In the genomic region with DNA sequence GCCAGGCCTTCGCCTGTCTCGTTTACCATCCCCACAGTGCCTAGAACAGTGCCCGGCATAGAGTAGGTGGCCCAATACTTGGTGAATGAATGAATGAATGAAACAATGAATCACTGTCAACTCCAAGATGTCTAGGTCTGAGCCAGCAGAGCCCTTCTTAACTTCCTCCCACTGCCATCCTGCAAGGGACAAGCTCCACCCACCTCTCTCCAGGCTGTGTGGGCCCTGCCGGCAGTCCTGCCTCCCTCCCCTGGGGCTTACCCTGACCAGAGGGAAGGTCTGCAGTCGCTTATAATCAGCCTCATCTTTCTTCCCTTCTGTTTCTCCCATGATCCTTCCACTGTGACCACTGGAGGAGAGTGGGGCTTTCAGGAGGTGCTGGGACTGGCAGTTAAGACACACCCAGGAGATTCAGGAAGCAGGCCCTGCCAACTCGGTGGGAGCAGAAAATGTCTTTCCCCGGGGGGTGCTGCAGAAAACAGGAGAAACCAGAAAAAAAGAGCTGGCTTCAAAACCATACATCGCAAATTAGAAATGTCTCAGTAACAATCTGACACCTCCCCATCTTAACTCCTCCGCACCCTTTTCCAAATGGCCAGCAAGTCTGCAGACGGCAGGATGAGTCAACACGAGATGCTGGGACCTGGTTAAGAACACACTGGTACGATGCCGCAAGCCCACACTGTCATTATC, we compare ENCODE assay signal across 1 cellular context.
A peak's percentile ranks its signal among the peaks of the same experiment; 100 is the strongest.
TF ChIP-seq lines count a peak whose summit lies in the region.

No MANE protein-coding gene starts in this region.

TF ChIP-seq in K562, 482 proteins besides CTCF, POLR2A, EP300 and RAD21 (continued from another document):
- TF ChIP-seq, protein P1, sequence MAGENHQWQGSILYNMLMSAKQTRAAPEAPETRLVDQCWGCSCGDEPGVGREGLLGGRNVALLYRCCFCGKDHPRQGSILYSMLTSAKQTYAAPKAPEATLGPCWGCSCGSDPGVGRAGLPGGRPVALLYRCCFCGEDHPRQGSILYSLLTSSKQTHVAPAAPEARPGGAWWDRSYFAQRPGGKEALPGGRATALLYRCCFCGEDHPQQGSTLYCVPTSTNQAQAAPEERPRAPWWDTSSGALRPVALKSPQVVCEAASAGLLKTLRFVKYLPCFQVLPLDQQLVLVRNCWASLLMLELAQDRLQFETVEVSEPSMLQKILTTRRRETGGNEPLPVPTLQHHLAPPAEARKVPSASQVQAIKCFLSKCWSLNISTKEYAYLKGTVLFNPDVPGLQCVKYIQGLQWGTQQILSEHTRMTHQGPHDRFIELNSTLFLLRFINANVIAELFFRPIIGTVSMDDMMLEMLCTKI (IDR thresholded peaks at IDR 0.05; ENCODE audit: partially characterized antibody) = no peak
- TF ChIP-seq HNRNPLL (IDR thresholded peaks at IDR 0.05; ENCODE audit: low read depth, low read length, poor library complexity, severe bottlenecking) = peak; percentile 42
- TF ChIP-seq, protein P2, sequence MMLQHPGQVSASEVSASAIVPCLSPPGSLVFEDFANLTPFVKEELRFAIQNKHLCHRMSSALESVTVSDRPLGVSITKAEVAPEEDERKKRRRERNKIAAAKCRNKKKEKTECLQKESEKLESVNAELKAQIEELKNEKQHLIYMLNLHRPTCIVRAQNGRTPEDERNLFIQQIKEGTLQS (IDR thresholded peaks at IDR 0.05) = peak; percentile 46; the same call in 1 of the 2 replicates
- TF ChIP-seq, protein P2 (CRISPR knock-in tag; conservative IDR thresholded peaks at IDR 0.05) = no peak
- TF ChIP-seq, protein P3, sequence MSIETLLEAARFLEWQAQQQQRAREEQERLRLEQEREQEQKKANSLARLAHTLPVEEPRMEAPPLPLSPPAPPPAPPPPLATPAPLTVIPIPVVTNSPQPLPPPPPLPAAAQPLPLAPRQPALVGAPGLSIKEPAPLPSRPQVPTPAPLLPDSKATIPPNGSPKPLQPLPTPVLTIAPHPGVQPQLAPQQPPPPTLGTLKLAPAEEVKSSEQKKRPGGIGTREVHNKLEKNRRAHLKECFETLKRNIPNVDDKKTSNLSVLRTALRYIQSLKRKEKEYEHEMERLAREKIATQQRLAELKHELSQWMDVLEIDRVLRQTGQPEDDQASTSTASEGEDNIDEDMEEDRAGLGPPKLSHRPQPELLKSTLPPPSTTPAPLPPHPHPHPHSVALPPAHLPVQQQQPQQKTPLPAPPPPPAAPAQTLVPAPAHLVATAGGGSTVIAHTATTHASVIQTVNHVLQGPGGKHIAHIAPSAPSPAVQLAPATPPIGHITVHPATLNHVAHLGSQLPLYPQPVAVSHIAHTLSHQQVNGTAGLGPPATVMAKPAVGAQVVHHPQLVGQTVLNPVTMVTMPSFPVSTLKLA (conservative IDR thresholded peaks at IDR 0.05) = no peak
- TF ChIP-seq JUND (IDR thresholded peaks at IDR 0.05; ENCODE audit: borderline replicate concordance, low read depth, low read length) = peak; percentile 55; the same call in 1 of the 2 replicates
- TF ChIP-seq JUND (tag; IDR thresholded peaks at IDR 0.05; ENCODE audit: borderline replicate concordance, low read depth, low read length) = no peak; the same call in 2 of the 3 replicates
- TF ChIP-seq MYNN (IDR thresholded peaks at IDR 0.05) = 0 out of 2 replicates have a peak, but pooled peaks have one; percentile 27
- TF ChIP-seq MYNN (CRISPR knock-in tag; IDR thresholded peaks at IDR 0.05) = no peak
- TF ChIP-seq HDAC6 (IDR thresholded peaks at IDR 0.05; ENCODE audit: low read depth, low read length) = no peak
- no peak for TF ChIP-seq NFATC3 (IDR thresholded peaks at IDR 0.05)
- TF ChIP-seq ZNF764 (CRISPR knock-in tag; IDR thresholded peaks at IDR 0.05; ENCODE audit: low read depth) = no peak
- peak; percentile 89 for TF ChIP-seq ZNF24 (IDR thresholded peaks at IDR 0.05)
- TF ChIP-seq CREM (IDR thresholded peaks at IDR 0.05; ENCODE audit: low read depth) = 0 out of 2 replicates have a peak, but pooled peaks have one; percentile 9
- TF ChIP-seq, protein P4, sequence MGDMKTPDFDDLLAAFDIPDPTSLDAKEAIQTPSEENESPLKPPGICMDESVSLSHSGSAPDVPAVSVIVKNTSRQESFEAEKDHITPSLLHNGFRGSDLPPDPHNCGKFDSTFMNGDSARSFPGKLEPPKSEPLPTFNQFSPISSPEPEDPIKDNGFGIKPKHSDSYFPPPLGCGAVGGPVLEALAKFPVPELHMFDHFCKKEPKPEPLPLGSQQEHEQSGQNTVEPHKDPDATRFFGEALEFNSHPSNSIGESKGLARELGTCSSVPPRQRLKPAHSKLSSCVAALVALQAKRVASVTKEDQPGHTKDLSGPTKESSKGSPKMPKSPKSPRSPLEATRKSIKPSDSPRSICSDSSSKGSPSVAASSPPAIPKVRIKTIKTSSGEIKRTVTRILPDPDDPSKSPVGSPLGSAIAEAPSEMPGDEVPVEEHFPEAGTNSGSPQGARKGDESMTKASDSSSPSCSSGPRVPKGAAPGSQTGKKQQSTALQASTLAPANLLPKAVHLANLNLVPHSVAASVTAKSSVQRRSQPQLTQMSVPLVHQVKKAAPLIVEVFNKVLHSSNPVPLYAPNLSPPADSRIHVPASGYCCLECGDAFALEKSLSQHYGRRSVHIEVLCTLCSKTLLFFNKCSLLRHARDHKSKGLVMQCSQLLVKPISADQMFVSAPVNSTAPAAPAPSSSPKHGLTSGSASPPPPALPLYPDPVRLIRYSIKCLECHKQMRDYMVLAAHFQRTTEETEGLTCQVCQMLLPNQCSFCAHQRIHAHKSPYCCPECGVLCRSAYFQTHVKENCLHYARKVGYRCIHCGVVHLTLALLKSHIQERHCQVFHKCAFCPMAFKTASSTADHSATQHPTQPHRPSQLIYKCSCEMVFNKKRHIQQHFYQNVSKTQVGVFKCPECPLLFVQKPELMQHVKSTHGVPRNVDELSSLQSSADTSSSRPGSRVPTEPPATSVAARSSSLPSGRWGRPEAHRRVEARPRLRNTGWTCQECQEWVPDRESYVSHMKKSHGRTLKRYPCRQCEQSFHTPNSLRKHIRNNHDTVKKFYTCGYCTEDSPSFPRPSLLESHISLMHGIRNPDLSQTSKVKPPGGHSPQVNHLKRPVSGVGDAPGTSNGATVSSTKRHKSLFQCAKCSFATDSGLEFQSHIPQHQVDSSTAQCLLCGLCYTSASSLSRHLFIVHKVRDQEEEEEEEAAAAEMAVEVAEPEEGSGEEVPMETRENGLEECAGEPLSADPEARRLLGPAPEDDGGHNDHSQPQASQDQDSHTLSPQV (IDR thresholded peaks at IDR 0.05) = peak; percentile 50; the same call in 1 of the 2 replicates
- no peak for TF ChIP-seq BDP1 (IDR thresholded peaks at IDR 0.05; ENCODE audit: insufficient read depth, insufficient read length)
- peak; percentile 43 for TF ChIP-seq FOSL1 (tag; conservative IDR thresholded peaks at IDR 0.05)
- no peak for TF ChIP-seq ZBED1 (IDR thresholded peaks at IDR 0.05)
- TF ChIP-seq, protein P5, sequence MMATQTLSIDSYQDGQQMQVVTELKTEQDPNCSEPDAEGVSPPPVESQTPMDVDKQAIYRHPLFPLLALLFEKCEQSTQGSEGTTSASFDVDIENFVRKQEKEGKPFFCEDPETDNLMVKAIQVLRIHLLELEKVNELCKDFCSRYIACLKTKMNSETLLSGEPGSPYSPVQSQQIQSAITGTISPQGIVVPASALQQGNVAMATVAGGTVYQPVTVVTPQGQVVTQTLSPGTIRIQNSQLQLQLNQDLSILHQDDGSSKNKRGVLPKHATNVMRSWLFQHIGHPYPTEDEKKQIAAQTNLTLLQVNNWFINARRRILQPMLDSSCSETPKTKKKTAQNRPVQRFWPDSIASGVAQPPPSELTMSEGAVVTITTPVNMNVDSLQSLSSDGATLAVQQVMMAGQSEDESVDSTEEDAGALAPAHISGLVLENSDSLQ (IDR thresholded peaks at IDR 0.05) = peak; percentile 42; the same call in 1 of the 2 replicates
- TF ChIP-seq MEIS2 (IDR thresholded peaks at IDR 0.05; ENCODE audit: partially characterized antibody) = peak; percentile 49
- no peak for TF ChIP-seq LCOR (CRISPR knock-in tag; IDR thresholded peaks at IDR 0.05)
- TF ChIP-seq, protein P6, sequence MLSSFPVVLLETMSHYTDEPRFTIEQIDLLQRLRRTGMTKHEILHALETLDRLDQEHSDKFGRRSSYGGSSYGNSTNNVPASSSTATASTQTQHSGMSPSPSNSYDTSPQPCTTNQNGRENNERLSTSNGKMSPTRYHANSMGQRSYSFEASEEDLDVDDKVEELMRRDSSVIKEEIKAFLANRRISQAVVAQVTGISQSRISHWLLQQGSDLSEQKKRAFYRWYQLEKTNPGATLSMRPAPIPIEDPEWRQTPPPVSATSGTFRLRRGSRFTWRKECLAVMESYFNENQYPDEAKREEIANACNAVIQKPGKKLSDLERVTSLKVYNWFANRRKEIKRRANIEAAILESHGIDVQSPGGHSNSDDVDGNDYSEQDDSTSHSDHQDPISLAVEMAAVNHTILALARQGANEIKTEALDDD (IDR thresholded peaks at IDR 0.05) = peak; percentile 70; the same call in 1 of the 2 replicates
- TF ChIP-seq, protein P7, sequence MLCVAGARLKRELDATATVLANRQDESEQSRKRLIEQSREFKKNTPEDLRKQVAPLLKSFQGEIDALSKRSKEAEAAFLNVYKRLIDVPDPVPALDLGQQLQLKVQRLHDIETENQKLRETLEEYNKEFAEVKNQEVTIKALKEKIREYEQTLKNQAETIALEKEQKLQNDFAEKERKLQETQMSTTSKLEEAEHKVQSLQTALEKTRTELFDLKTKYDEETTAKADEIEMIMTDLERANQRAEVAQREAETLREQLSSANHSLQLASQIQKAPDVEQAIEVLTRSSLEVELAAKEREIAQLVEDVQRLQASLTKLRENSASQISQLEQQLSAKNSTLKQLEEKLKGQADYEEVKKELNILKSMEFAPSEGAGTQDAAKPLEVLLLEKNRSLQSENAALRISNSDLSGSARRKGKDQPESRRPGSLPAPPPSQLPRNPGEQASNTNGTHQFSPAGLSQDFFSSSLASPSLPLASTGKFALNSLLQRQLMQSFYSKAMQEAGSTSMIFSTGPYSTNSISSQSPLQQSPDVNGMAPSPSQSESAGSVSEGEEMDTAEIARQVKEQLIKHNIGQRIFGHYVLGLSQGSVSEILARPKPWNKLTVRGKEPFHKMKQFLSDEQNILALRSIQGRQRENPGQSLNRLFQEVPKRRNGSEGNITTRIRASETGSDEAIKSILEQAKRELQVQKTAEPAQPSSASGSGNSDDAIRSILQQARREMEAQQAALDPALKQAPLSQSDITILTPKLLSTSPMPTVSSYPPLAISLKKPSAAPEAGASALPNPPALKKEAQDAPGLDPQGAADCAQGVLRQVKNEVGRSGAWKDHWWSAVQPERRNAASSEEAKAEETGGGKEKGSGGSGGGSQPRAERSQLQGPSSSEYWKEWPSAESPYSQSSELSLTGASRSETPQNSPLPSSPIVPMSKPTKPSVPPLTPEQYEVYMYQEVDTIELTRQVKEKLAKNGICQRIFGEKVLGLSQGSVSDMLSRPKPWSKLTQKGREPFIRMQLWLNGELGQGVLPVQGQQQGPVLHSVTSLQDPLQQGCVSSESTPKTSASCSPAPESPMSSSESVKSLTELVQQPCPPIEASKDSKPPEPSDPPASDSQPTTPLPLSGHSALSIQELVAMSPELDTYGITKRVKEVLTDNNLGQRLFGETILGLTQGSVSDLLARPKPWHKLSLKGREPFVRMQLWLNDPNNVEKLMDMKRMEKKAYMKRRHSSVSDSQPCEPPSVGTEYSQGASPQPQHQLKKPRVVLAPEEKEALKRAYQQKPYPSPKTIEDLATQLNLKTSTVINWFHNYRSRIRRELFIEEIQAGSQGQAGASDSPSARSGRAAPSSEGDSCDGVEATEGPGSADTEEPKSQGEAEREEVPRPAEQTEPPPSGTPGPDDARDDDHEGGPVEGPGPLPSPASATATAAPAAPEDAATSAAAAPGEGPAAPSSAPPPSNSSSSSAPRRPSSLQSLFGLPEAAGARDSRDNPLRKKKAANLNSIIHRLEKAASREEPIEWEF (CRISPR knock-in tag; IDR thresholded peaks at IDR 0.05) = no peak
